Comparison of ENCODE assay signal across 8 cellular contexts in the genomic region with DNA sequence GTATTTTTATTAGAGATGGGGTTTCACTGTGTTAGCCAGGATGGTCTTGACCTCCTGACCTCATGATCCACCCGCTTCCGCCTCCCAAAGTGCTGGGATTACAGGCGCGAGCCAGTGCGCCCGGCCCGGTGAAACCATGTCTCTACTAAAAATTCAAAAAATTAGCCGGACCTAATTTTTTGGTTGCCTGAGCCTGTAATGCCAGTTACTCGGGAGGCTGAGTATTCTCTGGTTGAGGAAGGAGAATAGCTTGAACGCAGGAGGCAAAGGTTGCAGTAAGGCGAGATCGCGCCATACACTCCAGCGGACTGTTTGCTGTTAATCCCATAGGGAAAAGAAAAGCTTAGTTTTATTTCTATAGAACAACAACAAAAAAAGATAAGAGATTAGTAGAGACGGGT. TPM values are rescaled to one million over a fixed set of nuclear protein-coding genes. Genes with fewer than 3 reads are reported as not detected.
DNase-seq lines count a peak whose midpoint lies in the region; ATAC-seq and TF ChIP-seq lines count a peak whose summit lies in the region.

No MANE protein-coding gene starts in this region.

- WGBS in sigmoid colon, 2 donors, result 58 to 64% methylated on average over 15 of the region's 15 CpGs

- TF ChIP-seq EP300 in sigmoid colon (IDR thresholded peaks at IDR 0.05), result no peak

- H3K9me3 ChIP-seq in T-helper 17 cell (ENCODE audit: control insufficient read depth, low read length, poor library complexity, severe bottlenecking), result no peaks in the 10 kb centered on the region
- no peaks in the 10 kb centered on the region for H3K9me3 ChIP-seq in sigmoid colon

- no peak for TF ChIP-seq POLR2A in sigmoid colon (IDR thresholded peaks at IDR 0.05)

- ATAC-seq in GM21515 (IDR thresholded peaks at IDR 0.05; ENCODE audit: unreplicated experiment), result peak; percentile 23
- ATAC-seq in T-helper 17 cell, result no peak

- H3K36me3 Mint-ChIP-seq in T-helper 17 cell (ENCODE audit: low read depth), result no peaks in the 10 kb centered on the region

- intact Hi-C loops in sigmoid colon (cut with DNase I), result no loop called here

- H3K4me3 ChIP-seq in foreskin fibroblast (ENCODE audit: low read depth in 1 of 2, low read length in 2 of 2), result peak overlapping the region; percentile 42 to 68
- peak overlapping the region; percentile 36 to 51 (median 46) for H3K4me3 ChIP-seq in sigmoid colon

- H3K4me1 Mint-ChIP-seq in T-helper 17 cell, result peaks cover 14% of the 10 kb centered on the region

- no peaks in the 10 kb centered on the region for H3K4me1 ChIP-seq in sigmoid colon

- peak overlapping the region; percentile 66 to 83 (median 78) for H3K27ac ChIP-seq in sigmoid colon

- H3K36me3 ChIP-seq in sigmoid colon, result no peaks in the 10 kb centered on the region

- no peaks in the 10 kb centered on the region for H3K27me3 Mint-ChIP-seq in T-helper 17 cell

- TF ChIP-seq CTCF in foreskin fibroblast (IDR thresholded peaks at IDR 0.05; ENCODE audit: low read depth, low read length), result no peak
- no peak for TF ChIP-seq CTCF in sigmoid colon (IDR thresholded peaks at IDR 0.05)
- TF ChIP-seq CTCF in GM10266 (IDR thresholded peaks at IDR 0.05; ENCODE audit: control insufficient read depth, insufficient read depth, low read depth, missing control alignments), result no peak

- peak overlapping the region; percentile 87 for H3K4me3 Mint-ChIP-seq in T-helper 17 cell

- DNase-seq in T-helper 17 cell, result no peak
- no peak for DNase-seq in foreskin fibroblast
- peak; percentile 63 for DNase-seq in sigmoid colon
- no peak for DNase-seq in stimulated activated CD4-positive, alpha-beta T cell treated with anti-CD3 and anti-CD28 coated beads, Interleukin-4, amount 100 ng/mL, for 1 hour
- no peak for DNase-seq in stimulated activated CD4-positive, alpha-beta T cell treated with anti-CD3 and anti-CD28 coated beads, Interleukin-4, amount 100 ng/mL, for 4 hours
- no peak for DNase-seq in activated CD4-positive, alpha-beta T cell treated with anti-CD3 and anti-CD28 coated beads for 1 hour
- DNase-seq in GM10266 (ENCODE audit: extremely low spot score), result no peak

- peak overlapping the region; percentile 97 for H3K27ac Mint-ChIP-seq in T-helper 17 cell

- no peaks in the 10 kb centered on the region for H3K27me3 ChIP-seq in sigmoid colon

RNA-seq across cellular contexts. Expression of a gene that starts 29.9 kb away (rescaled TPM):
- total RNA-seq in T-helper 17 cell (not detected), sigmoid colon (not detected)
- not detected for polyA plus RNA-seq in sigmoid colon

RNA-seq across cellular contexts. Expression of a gene that starts 55.1 kb away (rescaled TPM):
- total RNA-seq in T-helper 17 cell (100 to 1,000 TPM; 567 to 927 TPM), sigmoid colon (1,000 to 10,000 TPM; 1,623 to 4,609 (median 1,842) TPM)
- 100 to 1,000 TPM; 326 to 783 (median 548) TPM for polyA plus RNA-seq in sigmoid colon
